In the genomic region with DNA sequence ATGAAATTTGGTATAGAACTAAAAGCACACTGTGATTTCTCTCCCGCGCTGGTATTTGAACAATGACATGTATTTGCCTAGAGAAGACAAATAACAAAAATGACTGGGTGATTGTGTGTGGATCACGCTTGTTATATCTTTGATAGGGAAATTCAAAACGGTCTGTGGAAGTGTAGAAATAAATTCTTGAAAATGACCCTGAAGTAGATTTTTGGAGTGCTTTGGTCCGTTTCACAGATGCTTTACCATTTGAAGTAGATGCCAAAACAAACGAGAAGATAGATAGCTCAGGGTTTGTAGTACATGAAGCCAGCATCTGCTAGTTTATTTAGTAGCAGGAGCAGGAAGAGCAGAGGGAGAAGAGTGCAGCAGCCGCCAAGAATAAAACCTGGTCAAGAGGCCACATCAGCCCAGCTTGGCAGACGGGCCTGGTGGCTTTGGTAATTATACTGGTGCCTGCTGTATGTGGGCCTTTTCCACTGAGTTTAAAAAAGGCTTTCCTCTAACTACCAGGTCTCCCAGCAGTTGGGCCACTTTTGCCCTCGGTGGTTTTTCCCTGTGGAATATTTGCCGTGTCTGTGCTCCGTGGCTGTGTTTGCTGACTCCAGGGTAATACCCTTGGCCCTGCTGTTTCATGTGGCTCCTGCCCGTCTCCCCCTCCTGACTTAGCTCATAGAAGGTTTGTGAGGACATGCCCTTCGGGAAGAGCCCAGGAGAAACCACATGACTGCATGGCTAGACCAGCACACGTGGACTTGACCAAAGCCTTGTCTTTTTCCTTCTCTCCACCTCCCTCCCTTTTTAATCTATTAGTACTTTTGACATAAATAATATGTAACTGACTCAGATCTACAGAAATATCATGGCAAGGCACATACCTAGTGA, we compare ENCODE assay signal across 2 cellular contexts.
TF ChIP-seq lines count a peak whose summit lies in the region.

No MANE protein-coding gene starts in this region.

TF ChIP-seq in SK-N-SH treated with all-trans-retinoic acid at 6 μM for 48 hours, 23 proteins besides CTCF, POLR2A, EP300 and RAD21 (continued from another document):
- TF ChIP-seq PATZ1 (CRISPR knock-in tag; IDR thresholded peaks at IDR 0.05; ENCODE audit: borderline replicate concordance) (no peak), GLIS3 (CRISPR knock-in tag; IDR thresholded peaks at IDR 0.05) (no peak)

TF ChIP-seq in HepG2, 621 proteins besides CTCF, POLR2A, EP300 and RAD21 (continued from another document):
- TF ChIP-seq ZNF800 (CRISPR knock-in tag; IDR thresholded peaks at IDR 0.05) (no peak), ZNF18 (CRISPR knock-in tag; IDR thresholded peaks at IDR 0.05; ENCODE audit: insufficient replicate concordance) (no peak), STAT6 (CRISPR knock-in tag; IDR thresholded peaks at IDR 0.05; ENCODE audit: borderline replicate concordance) (no peak), RARA (CRISPR knock-in tag; IDR thresholded peaks at IDR 0.05) (no peak), CENPX (CRISPR knock-in tag; IDR thresholded peaks at IDR 0.05) (no peak), ZSCAN21 (CRISPR knock-in tag; IDR thresholded peaks at IDR 0.05; ENCODE audit: borderline replicate concordance) (no peak), ZUFSP (CRISPR knock-in tag; IDR thresholded peaks at IDR 0.05; ENCODE audit: borderline replicate concordance) (no peak), CENPT (CRISPR knock-in tag; IDR thresholded peaks at IDR 0.05; ENCODE audit: low read depth) (no peak), ZNF773 (CRISPR knock-in tag; IDR thresholded peaks at IDR 0.05; ENCODE audit: borderline replicate concordance) (no peak), DPF2 (CRISPR knock-in tag; IDR thresholded peaks at IDR 0.05; ENCODE audit: borderline replicate concordance, low read depth) (no peak), ZZZ3 (CRISPR knock-in tag; IDR thresholded peaks at IDR 0.05; ENCODE audit: borderline replicate concordance) (no peak), SNAPC4 (CRISPR knock-in tag; IDR thresholded peaks at IDR 0.05) (no peak)
- TF ChIP-seq, protein P1, sequence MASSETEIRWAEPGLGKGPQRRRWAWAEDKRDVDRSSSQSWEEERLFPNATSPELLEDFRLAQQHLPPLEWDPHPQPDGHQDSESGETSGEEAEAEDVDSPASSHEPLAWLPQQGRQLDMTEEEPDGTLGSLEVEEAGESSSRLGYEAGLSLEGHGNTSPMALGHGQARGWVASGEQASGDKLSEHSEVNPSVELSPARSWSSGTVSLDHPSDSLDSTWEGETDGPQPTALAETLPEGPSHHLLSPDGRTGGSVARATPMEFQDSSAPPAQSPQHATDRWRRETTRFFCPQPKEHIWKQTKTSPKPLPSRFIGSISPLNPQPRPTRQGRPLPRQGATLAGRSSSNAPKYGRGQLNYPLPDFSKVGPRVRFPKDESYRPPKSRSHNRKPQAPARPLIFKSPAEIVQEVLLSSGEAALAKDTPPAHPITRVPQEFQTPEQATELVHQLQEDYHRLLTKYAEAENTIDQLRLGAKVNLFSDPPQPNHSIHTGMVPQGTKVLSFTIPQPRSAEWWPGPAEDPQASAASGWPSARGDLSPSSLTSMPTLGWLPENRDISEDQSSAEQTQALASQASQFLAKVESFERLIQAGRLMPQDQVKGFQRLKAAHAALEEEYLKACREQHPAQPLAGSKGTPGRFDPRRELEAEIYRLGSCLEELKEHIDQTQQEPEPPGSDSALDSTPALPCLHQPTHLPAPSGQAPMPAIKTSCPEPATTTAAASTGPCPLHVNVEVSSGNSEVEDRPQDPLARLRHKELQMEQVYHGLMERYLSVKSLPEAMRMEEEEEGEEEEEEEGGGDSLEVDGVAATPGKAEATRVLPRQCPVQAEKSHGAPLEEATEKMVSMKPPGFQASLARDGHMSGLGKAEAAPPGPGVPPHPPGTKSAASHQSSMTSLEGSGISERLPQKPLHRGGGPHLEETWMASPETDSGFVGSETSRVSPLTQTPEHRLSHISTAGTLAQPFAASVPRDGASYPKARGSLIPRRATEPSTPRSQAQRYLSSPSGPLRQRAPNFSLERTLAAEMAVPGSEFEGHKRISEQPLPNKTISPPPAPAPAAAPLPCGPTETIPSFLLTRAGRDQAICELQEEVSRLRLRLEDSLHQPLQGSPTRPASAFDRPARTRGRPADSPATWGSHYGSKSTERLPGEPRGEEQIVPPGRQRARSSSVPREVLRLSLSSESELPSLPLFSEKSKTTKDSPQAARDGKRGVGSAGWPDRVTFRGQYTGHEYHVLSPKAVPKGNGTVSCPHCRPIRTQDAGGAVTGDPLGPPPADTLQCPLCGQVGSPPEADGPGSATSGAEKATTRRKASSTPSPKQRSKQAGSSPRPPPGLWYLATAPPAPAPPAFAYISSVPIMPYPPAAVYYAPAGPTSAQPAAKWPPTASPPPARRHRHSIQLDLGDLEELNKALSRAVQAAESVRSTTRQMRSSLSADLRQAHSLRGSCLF (CRISPR knock-in tag; IDR thresholded peaks at IDR 0.05; ENCODE audit: borderline replicate concordance): no peak
- TF ChIP-seq, protein P2, sequence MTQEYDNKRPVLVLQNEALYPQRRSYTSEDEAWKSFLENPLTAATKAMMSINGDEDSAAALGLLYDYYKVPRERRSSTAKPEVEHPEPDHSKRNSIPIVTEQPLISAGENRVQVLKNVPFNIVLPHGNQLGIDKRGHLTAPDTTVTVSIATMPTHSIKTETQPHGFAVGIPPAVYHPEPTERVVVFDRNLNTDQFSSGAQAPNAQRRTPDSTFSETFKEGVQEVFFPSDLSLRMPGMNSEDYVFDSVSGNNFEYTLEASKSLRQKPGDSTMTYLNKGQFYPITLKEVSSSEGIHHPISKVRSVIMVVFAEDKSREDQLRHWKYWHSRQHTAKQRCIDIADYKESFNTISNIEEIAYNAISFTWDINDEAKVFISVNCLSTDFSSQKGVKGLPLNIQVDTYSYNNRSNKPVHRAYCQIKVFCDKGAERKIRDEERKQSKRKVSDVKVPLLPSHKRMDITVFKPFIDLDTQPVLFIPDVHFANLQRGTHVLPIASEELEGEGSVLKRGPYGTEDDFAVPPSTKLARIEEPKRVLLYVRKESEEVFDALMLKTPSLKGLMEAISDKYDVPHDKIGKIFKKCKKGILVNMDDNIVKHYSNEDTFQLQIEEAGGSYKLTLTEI (CRISPR knock-in tag; conservative IDR thresholded peaks at IDR 0.05): no peak
- TF ChIP-seq, protein P3, sequence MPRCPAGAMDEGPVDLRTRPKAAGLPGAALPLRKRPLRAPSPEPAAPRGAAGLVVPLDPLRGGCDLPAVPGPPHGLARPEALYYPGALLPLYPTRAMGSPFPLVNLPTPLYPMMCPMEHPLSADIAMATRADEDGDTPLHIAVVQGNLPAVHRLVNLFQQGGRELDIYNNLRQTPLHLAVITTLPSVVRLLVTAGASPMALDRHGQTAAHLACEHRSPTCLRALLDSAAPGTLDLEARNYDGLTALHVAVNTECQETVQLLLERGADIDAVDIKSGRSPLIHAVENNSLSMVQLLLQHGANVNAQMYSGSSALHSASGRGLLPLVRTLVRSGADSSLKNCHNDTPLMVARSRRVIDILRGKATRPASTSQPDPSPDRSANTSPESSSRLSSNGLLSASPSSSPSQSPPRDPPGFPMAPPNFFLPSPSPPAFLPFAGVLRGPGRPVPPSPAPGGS (CRISPR knock-in tag; IDR thresholded peaks at IDR 0.05): no peak
- TF ChIP-seq, protein P4, sequence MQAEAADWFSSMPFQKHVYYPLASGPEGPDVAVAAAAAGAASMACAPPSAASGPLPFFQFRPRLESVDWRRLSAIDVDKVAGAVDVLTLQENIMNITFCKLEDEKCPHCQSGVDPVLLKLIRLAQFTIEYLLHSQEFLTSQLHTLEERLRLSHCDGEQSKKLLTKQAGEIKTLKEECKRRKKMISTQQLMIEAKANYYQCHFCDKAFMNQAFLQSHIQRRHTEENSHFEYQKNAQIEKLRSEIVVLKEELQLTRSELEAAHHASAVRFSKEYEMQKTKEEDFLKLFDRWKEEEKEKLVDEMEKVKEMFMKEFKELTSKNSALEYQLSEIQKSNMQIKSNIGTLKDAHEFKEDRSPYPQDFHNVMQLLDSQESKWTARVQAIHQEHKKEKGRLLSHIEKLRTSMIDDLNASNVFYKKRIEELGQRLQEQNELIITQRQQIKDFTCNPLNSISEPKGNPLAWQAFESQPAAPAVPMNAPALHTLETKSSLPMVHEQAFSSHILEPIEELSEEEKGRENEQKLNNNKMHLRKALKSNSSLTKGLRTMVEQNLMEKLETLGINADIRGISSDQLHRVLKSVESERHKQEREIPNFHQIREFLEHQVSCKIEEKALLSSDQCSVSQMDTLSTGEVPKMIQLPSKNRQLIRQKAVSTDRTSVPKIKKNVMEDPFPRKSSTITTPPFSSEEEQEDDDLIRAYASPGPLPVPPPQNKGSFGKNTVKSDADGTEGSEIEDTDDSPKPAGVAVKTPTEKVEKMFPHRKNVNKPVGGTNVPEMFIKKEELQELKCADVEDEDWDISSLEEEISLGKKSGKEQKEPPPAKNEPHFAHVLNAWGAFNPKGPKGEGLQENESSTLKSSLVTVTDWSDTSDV (CRISPR knock-in tag; IDR thresholded peaks at IDR 0.05): no peak
TF ChIP-seq in HepG2: peak in this region for 0.
